Comparison of ENCODE assay signal across 22 cellular contexts in genomic region chr6:1809359-1809988, GRCh38.
"Had no signal": no experiment of that assay in that cellular context is flagged by ENCODE, and none has a peak within 500 bp of the region (broad histone marks: within the 10 kb centered on the region; RNA-seq: fewer than 3 reads in every experiment).

No MANE protein-coding gene starts in this region.

- H3K9me3 ChIP-seq: colonic mucosa, prostate gland, right lobe of liver, tibial artery, upper lobe of right lung, vagina had no signal

- ATAC-seq: foreskin keratinocyte; left cardiac atrium; left ventricle myocardium superior; naive thymus-derived CD8-positive, alpha-beta T cell; right lobe of liver; stimulated activated memory B cell treated with anti-CD40 and anti-IgM and Interleukin-4, amounts not matched to agents 10 μg/mL and 1 μg/mL and 100 μg/mL, for 72 hours; upper lobe of right lung had no signal

- DNase-seq: colonic mucosa; dermis blood vessel endothelial cell; endodermal cell; erythroblast; foreskin keratinocyte; kidney; left cardiac atrium; left ventricle myocardium superior; mesenchymal stem cell; naive thymus-derived CD8-positive, alpha-beta T cell; right lobe of liver; stimulated activated CD4-positive, alpha-beta T cell treated with anti-CD3 and anti-CD28 coated beads, Interleukin-4, amount 100 ng/mL, for 1 hour; stimulated activated CD8-positive, alpha-beta memory T cell treated with anti-CD3 and anti-CD28 coated beads, Interleukin-4, amount 100 ng/mL, for 48 hours; tibial artery; upper lobe of right lung had no signal

- H3K4me1 ChIP-seq: colonic mucosa, foreskin keratinocyte, parathyroid adenoma, prostate gland, right lobe of liver, upper lobe of right lung, vagina had no signal

- H3K27me3 Mint-ChIP-seq: naive thymus-derived CD8-positive, alpha-beta T cell; stimulated activated memory B cell treated with anti-CD40 and anti-IgM and Interleukin-4, amounts not matched to agents 10 μg/mL and 1 μg/mL and 100 μg/mL, for 72 hours; stimulated activated naive CD8-positive, alpha-beta T cell treated with anti-CD3 and anti-CD28 coated beads, Interleukin-15, Interleukin-2, amounts not matched to agents 100 ng/mL and 50 ng/mL, for 24 hours had no signal

- H3K4me3 ChIP-seq: colonic mucosa, lung, prostate gland, right lobe of liver, tibial artery, upper lobe of right lung, vagina had no signal

- H3K36me3 ChIP-seq: colonic mucosa, prostate gland, right lobe of liver, tibial artery, upper lobe of right lung, vagina had no signal

- FAIRE-seq: endothelial cell of umbilical vein, kidney had no signal

- H3K9me3 Mint-ChIP-seq: endodermal cell; naive thymus-derived CD8-positive, alpha-beta T cell; stimulated activated memory B cell treated with anti-CD40 and anti-IgM and Interleukin-4, amounts not matched to agents 10 μg/mL and 1 μg/mL and 100 μg/mL, for 72 hours; stimulated activated naive CD8-positive, alpha-beta T cell treated with anti-CD3 and anti-CD28 coated beads, Interleukin-15, Interleukin-2, amounts not matched to agents 100 ng/mL and 50 ng/mL, for 24 hours had no signal

- H3K27ac ChIP-seq: colonic mucosa, foreskin keratinocyte, parathyroid adenoma, prostate gland, right lobe of liver, tibial artery, upper lobe of right lung, vagina had no signal

- H3K27ac Mint-ChIP-seq: endodermal cell; naive thymus-derived CD8-positive, alpha-beta T cell; stimulated activated memory B cell treated with anti-CD40 and anti-IgM and Interleukin-4, amounts not matched to agents 10 μg/mL and 1 μg/mL and 100 μg/mL, for 72 hours; stimulated activated naive CD8-positive, alpha-beta T cell treated with anti-CD3 and anti-CD28 coated beads, Interleukin-15, Interleukin-2, amounts not matched to agents 100 ng/mL and 50 ng/mL, for 24 hours had no signal

- H3K4me3 Mint-ChIP-seq: endodermal cell; naive thymus-derived CD8-positive, alpha-beta T cell; stimulated activated memory B cell treated with anti-CD40 and anti-IgM and Interleukin-4, amounts not matched to agents 10 μg/mL and 1 μg/mL and 100 μg/mL, for 72 hours; stimulated activated naive CD8-positive, alpha-beta T cell treated with anti-CD3 and anti-CD28 coated beads, Interleukin-15, Interleukin-2, amounts not matched to agents 100 ng/mL and 50 ng/mL, for 24 hours had no signal
